ENCODE assay signal across 23 cellular contexts in genomic region chr11:94861306-94861845, GRCh38.
"Had no signal": no experiment of that assay in that cellular context is flagged by ENCODE, and none has a peak within 500 bp of the region (broad histone marks: within the 10 kb centered on the region; RNA-seq: fewer than 3 reads in every experiment).

No MANE protein-coding gene starts in this region.

- H3K4me1 Mint-ChIP-seq: immature natural killer cell had no signal

- H3K9me3 Mint-ChIP-seq: dendritic cell treated with granulocyte-macrophage colony-stimulating factor and Interleukin-4, amounts not matched to agents 40 ng/mL and 50 ng/mL, for 4 days; effector memory CD8-positive, alpha-beta T cell; immature natural killer cell; naive thymus-derived CD4-positive, alpha-beta T cell had no signal

- H3K36me3 Mint-ChIP-seq: naive thymus-derived CD4-positive, alpha-beta T cell had no signal

- H3K4me1 ChIP-seq: pancreas, stomach, transverse colon had no signal

- H3K27ac Mint-ChIP-seq: dendritic cell treated with granulocyte-macrophage colony-stimulating factor and Interleukin-4, amounts not matched to agents 40 ng/mL and 50 ng/mL, for 4 days; immature natural killer cell; naive thymus-derived CD4-positive, alpha-beta T cell; progenitor cell of endocrine pancreas had no signal

- H3K27me3 Mint-ChIP-seq: dendritic cell treated with granulocyte-macrophage colony-stimulating factor and Interleukin-4, amounts not matched to agents 40 ng/mL and 50 ng/mL, for 4 days; naive thymus-derived CD4-positive, alpha-beta T cell; progenitor cell of endocrine pancreas had no signal

- H3K27me3 ChIP-seq: esophagus muscularis mucosa, gastrocnemius medialis, pancreas, stomach, transverse colon had no signal

- H3K9me3 ChIP-seq: esophagus muscularis mucosa, gastrocnemius medialis, pancreas, stomach, thoracic aorta, transverse colon had no signal

- ATAC-seq: effector memory CD8-positive, alpha-beta T cell; gastrocnemius medialis; left colon; left ventricle myocardium superior; naive thymus-derived CD4-positive, alpha-beta T cell; pancreas; sciatic nerve had no signal

- H3K4me3 Mint-ChIP-seq: dendritic cell treated with granulocyte-macrophage colony-stimulating factor and Interleukin-4, amounts not matched to agents 40 ng/mL and 50 ng/mL, for 4 days; effector memory CD8-positive, alpha-beta T cell; immature natural killer cell; naive thymus-derived CD4-positive, alpha-beta T cell had no signal

- DNase-seq: cerebellar nuclear complex; effector memory CD8-positive, alpha-beta T cell; gastrocnemius medialis; immature natural killer cell; kidney; left colon; left ventricle myocardium superior; mesenchymal stem cell; naive thymus-derived CD4-positive, alpha-beta T cell; pancreas; stimulated activated CD4-positive, alpha-beta T cell treated with anti-CD3 and anti-CD28 coated beads, Interleukin-12 subunit alpha, Interleukin-12 subunit beta, amount 100 ng/mL, for 4 hours; stimulated activated naive CD4-positive, alpha-beta T cell; stomach; substantia nigra; transverse colon had no signal

- H3K27ac ChIP-seq: epithelial cell of prostate, esophagus muscularis mucosa, pancreas, stomach, thoracic aorta, transverse colon had no signal

- H3K4me3 ChIP-seq: esophagus muscularis mucosa, gastrocnemius medialis, lung, pancreas, skin epidermis, stomach, thoracic aorta, transverse colon had no signal
